ENCODE assay signal across 8 cellular contexts in genomic region chr19:38899447-38900219, GRCh38. TPM values are rescaled to one million over a fixed set of nuclear protein-coding genes. Genes with fewer than 3 reads are reported as not detected.
A peak's percentile ranks its signal among the peaks of the same experiment; 100 is the strongest.
DNase-seq lines count a peak whose midpoint lies in the region; ATAC-seq, FAIRE-seq and TF ChIP-seq lines count a peak whose summit lies in the region.

Gene NFKBIB, plus strand, starts transcription at chr19:38899969. Its CDS starts 64 bp downstream, at chr19:38900033.
Gene SIRT2, minus strand, starts transcription at chr19:38899618. Its CDS starts 97 bp downstream, at chr19:38899521.

- H3K36me3 ChIP-seq in HepG2 (replicated peaks in 1 of 2; ENCODE audit: control insufficient read depth in 1 of 2, insufficient read depth in 2 of 2, low read length in 2 of 2), result peaks cover 0 to under 1% of the 10 kb centered on the region in 2 experiments; a peak in 1 of 5 replicates

- ATAC-seq in GM19397 (IDR thresholded peaks at IDR 0.05; ENCODE audit: unreplicated experiment) (peak; percentile 89), HG03571 (IDR thresholded peaks at IDR 0.05; ENCODE audit: unreplicated experiment) (peak; percentile 86), HepG2 (peak; percentile 95)

- in situ Hi-C loops in HepG2 (cut with HindIII; ENCODE audit: extremely low pct_ligation_motif_present, low pct_unique_long_range_greater_than_20kb), result loop anchor here (25.0 kb wide), 1 partner anchor 162 kb away; the partner anchor contains the start of gene CAPN12

- H3K9me3 Mint-ChIP-seq in CD14-positive monocyte, result peaks cover 0 to 3% (median 0%) of the 10 kb centered on the region in 7 donors

- intact Hi-C loops in CD14-positive monocyte (cut with micrococcal nuclease), result loop anchor here (1.0 to 10.0 kb wide), 6 partner anchors 31 to 135 kb away; partner anchors contain the start of genes MRPS12 (in 2 of the 2), SARS2 (in 2 of the 2) and ECH1 (in 1 of the 2)
- intact Hi-C loops in HepG2 (cut with micrococcal nuclease; ENCODE audit: unreplicated experiment), result loop anchor here (2.0 kb wide), 1 partner anchor 49 kb away; no protein-coding TSS in a partner anchor

- peak within 1 kb of the TSS; percentile 73 to 87 (median 83) for H3K4me3 ChIP-seq in HepG2 (replicated peaks in 1 of 3; ENCODE audit: insufficient read depth in 1 of 3, low read depth in 2 of 3, low read length in 3 of 3)

- FAIRE-seq in HepG2 (lab: Jason Lieb, UNC), result peak; percentile 96

- H3K27ac ChIP-seq in HepG2 (ENCODE audit: extremely low read length, insufficient read depth, low read length), result peak within 1 kb of the TSS; percentile 73

- no peaks in the 10 kb centered on the region for H3K9me3 ChIP-seq in HepG2 (ENCODE audit: low read length)

- H3K27me3 Mint-ChIP-seq in CD14-positive monocyte (ENCODE audit: low read depth in 3 of 3), result peaks cover 0 to 1% (median 0%) of the 10 kb centered on the region in 3 donors

- DNase-seq in CD14-positive monocyte (ENCODE audit: low spot score), result peak; percentile 100
- peak; percentile 100 for DNase-seq in NCI-H82 (lab: John Stamatoyannopoulos, UW)
- peak; percentile 99 for DNase-seq in activated CD4-positive, alpha-beta T cell treated with anti-CD3 and anti-CD28 coated beads, Interleukin-2, amount 50 U/mL, for 48 hours
- peak; percentile 100 for DNase-seq in dermis microvascular lymphatic vessel endothelial cell (ENCODE audit: low read depth in 2 of 2)
- DNase-seq in HepG2 (ENCODE audit: low spot score), result peak; percentile 99
- peak; percentile 97 for DNase-seq in stimulated activated CD4-positive, alpha-beta T cell treated with anti-CD3 and anti-CD28 coated beads, Interleukin-4, amount 100 ng/mL, for 1 hour

- H3K9ac ChIP-seq in HepG2 (ENCODE audit: insufficient read depth, low read depth, low read length), result peak within 1 kb of the TSS; percentile 74

- no peak for TF ChIP-seq CTCF in CD14-positive monocyte (IDR thresholded peaks at IDR 0.05)
- peak; percentile 42 for TF ChIP-seq CTCF in HepG2 (CRISPR knock-in tag; IDR thresholded peaks at IDR 0.05)

- no TSS peak for BruUV-seq in HepG2 (replicated peaks; lab: Mats Ljungman, UMichigan)

- peaks cover 1% of the 10 kb centered on the region for H3K79me2 ChIP-seq in HepG2 (ENCODE audit: insufficient read depth, low read length)

- TF ChIP-seq POLR2A in HepG2 (IDR thresholded peaks at IDR 0.05; ENCODE audit: insufficient read depth in 1 of 2, low read depth in 2 of 2, low read length in 2 of 2), result peak in 1 of 2 experiments; percentile 59; a peak in 2 of 4 replicates

- peak within 1 kb of the TSS; percentile 94 for H3K4me2 ChIP-seq in HepG2 (ENCODE audit: low read depth, low read length)

- H3K4me1 ChIP-seq in HepG2 (ENCODE audit: insufficient read depth, low read length), result peaks cover 34% of the 10 kb centered on the region

- peak within 1 kb of the TSS; percentile 90 to 99 (median 97) for H3K27ac Mint-ChIP-seq in CD14-positive monocyte

- H2AFZ ChIP-seq in HepG2 (ENCODE audit: low read length), result no peak within 1 kb of the TSS

- no peaks in the 10 kb centered on the region; a peak in 1 of 5 replicates for H3K27me3 ChIP-seq in HepG2 (ENCODE audit: control insufficient read depth in 1 of 2, insufficient read depth in 2 of 2, low read length in 2 of 2)

- POLR2A ChIA-PET in HepG2 (lab: Yijun Ruan, JAX), result interaction anchor here (0.7 to 2.5 kb wide), 16 partner anchors 18 to 281 kb away, joined by 3 to 24 read pairs (median 4); partner anchors contain the start of genes ACTN4, ECH1, EIF3K and FBXO17

- 0% methylated on average over 4 of the region's 65 CpGs for WGBS in HepG2 (ENCODE audit: low lambda C conversion rate)

- H3K36me3 Mint-ChIP-seq in CD14-positive monocyte, result peaks cover 22 to 23% of the 10 kb centered on the region in 2 donors

- peak in 1 of 2 experiments; percentile 4; a peak in 1 of 4 replicates for TF ChIP-seq EP300 in HepG2 (IDR thresholded peaks at IDR 0.05; ENCODE audit: low read depth in 2 of 2, low read length in 2 of 2)
- 0 out of 2 replicates have a peak, but pooled peaks have one; percentile 21 for TF ChIP-seq EP300 in HepG2 (CRISPR knock-in tag; IDR thresholded peaks at IDR 0.05; ENCODE audit: borderline replicate concordance)

- H3K4me1 Mint-ChIP-seq in CD14-positive monocyte, result peaks cover 30% of the 10 kb centered on the region

- no peaks in the 10 kb centered on the region for H4K20me1 ChIP-seq in HepG2 (ENCODE audit: insufficient read depth, low read length)

- H3K4me3 Mint-ChIP-seq in CD14-positive monocyte, result peak within 1 kb of the TSS; percentile 90 to 91

- peak; percentile 15; the same call in 1 of the 2 replicates for TF ChIP-seq RAD21 in HepG2 (CRISPR knock-in tag; IDR thresholded peaks at IDR 0.05)

- CTCF ChIA-PET in HepG2 (lab: Yijun Ruan, JAX; ENCODE audit: low intra/inter-chr PET ratio, low total read pairs), result no interaction called here

TF ChIP-seq in HepG2, 621 proteins besides CTCF, POLR2A, EP300 and RAD21 (continues in another document):
- TF ChIP-seq SMAD3 (CRISPR knock-in tag; IDR thresholded peaks at IDR 0.05), result peak; percentile 74; the same call in 1 of the 2 replicates
- 0 out of 2 replicates have a peak, but pooled peaks have one; percentile 51 for TF ChIP-seq RFXANK (CRISPR knock-in tag; IDR thresholded peaks at IDR 0.05)

RNA-seq across cellular contexts. Expression of gene NFKBIB, which starts in this region (rescaled TPM):
- polyA plus RNA-seq in CD14-positive monocyte (1 to 10 TPM; 6.7 to 9.0 TPM), HepG2 (2011; rRNA removed) (8.6 and 11.5 TPM in 2 replicates)
- total RNA-seq in dermis microvascular lymphatic vessel endothelial cell (8.0 and 15.3 TPM in 2 replicates), HepG2 (2016; rRNA removed; fragmentation: Illumina TruSeq; extraction: Trizol) (13.8 and 14.9 TPM in 2 replicates)
- 3.8 and 4.6 TPM in 2 replicates for total RNA-seq in HepG2 (2016; cell fraction: cytosol; rRNA removed; fragmentation: Illumina TruSeq; extraction: Trizol; ENCODE audit: low read depth)
- 14.4 and 14.7 TPM in 2 replicates for total RNA-seq in HepG2 (2016; cell fraction: insoluble cytoplasmic fraction; rRNA removed; fragmentation: Illumina TruSeq; extraction: Trizol)
- total RNA-seq in HepG2 (2016; cell fraction: membrane; rRNA removed; fragmentation: Illumina TruSeq; extraction: Trizol), result 8.1 and 8.2 TPM in 2 replicates
- total RNA-seq in HepG2 (2016; cell fraction: nucleus; rRNA removed; fragmentation: Illumina TruSeq; extraction: Trizol), result 6.0 and 6.9 TPM in 2 replicates
- polyA plus RNA-seq in HepG2 (2011; cell fraction: cytosol; rRNA removed), result 9.7 and 14.5 TPM in 2 replicates
- polyA plus RNA-seq in HepG2 (2011; cell fraction: nucleus; rRNA removed), result 8.5 and 9.1 TPM in 2 replicates
- polyA plus RNA-seq in HepG2 (2012), result 7.8 and 10.7 TPM in 2 replicates
- polyA plus RNA-seq in HepG2 (2016; cell fraction: cytosol; fragmentation: Illumina TruSeq; extraction: Trizol; ENCODE audit: low read depth), result 6.7 and 8.7 TPM in 2 replicates
- polyA plus RNA-seq in HepG2 (2016; cell fraction: insoluble cytoplasmic fraction; fragmentation: Illumina TruSeq; extraction: Trizol; ENCODE audit: low read depth), result 19.6 and 21.5 TPM in 2 replicates
- polyA plus RNA-seq in HepG2 (2016; cell fraction: membrane; fragmentation: Illumina TruSeq; extraction: Trizol; ENCODE audit: low read depth), result 9.9 and 11.1 TPM in 2 replicates
- 13.5 and 16.3 TPM in 2 replicates for polyA plus RNA-seq in HepG2 (2016; cell fraction: nucleus; fragmentation: Illumina TruSeq; extraction: Trizol; ENCODE audit: insufficient read depth, low read depth)
- polyA minus RNA-seq in HepG2 (2011; rRNA and poly(A)+ RNA removed; ENCODE audit: low replicate concordance), result 5.6 and 6.0 TPM in 2 replicates
- 2.2 and 6.5 TPM in 2 replicates for polyA minus RNA-seq in HepG2 (2011; cell fraction: cytosol; rRNA and poly(A)+ RNA removed)
- polyA minus RNA-seq in HepG2 (2011; cell fraction: nucleus; rRNA and poly(A)+ RNA removed), result 1.2 and 1.9 TPM in 2 replicates

RNA-seq across cellular contexts. Expression of gene SIRT2, which starts in this region (rescaled TPM):
- polyA plus RNA-seq in CD14-positive monocyte (10 to 100 TPM; 57.5 to 64.3 TPM), HepG2 (2011; rRNA removed) (26.1 and 32.6 TPM in 2 replicates)
- total RNA-seq in dermis microvascular lymphatic vessel endothelial cell (62.3 and 105 TPM in 2 replicates), HepG2 (2016; rRNA removed; fragmentation: Illumina TruSeq; extraction: Trizol) (20.3 and 22.3 TPM in 2 replicates)
- 14.3 and 15.2 TPM in 2 replicates for total RNA-seq in HepG2 (2016; cell fraction: cytosol; rRNA removed; fragmentation: Illumina TruSeq; extraction: Trizol; ENCODE audit: low read depth)
- total RNA-seq in HepG2 (2016; cell fraction: insoluble cytoplasmic fraction; rRNA removed; fragmentation: Illumina TruSeq; extraction: Trizol), result 18.1 and 20.6 TPM in 2 replicates
- 24.1 and 28.8 TPM in 2 replicates for total RNA-seq in HepG2 (2016; cell fraction: membrane; rRNA removed; fragmentation: Illumina TruSeq; extraction: Trizol)
- total RNA-seq in HepG2 (2016; cell fraction: nucleus; rRNA removed; fragmentation: Illumina TruSeq; extraction: Trizol), result 10.5 and 13.7 TPM in 2 replicates
- 20.9 and 26.0 TPM in 2 replicates for polyA plus RNA-seq in HepG2 (2011; cell fraction: cytosol; rRNA removed)
- polyA plus RNA-seq in HepG2 (2011; cell fraction: nucleus; rRNA removed), result 54.3 and 54.9 TPM in 2 replicates
- 17.1 and 18.5 TPM in 2 replicates for polyA plus RNA-seq in HepG2 (2012)
- 19.1 and 22.5 TPM in 2 replicates for polyA plus RNA-seq in HepG2 (2016; cell fraction: cytosol; fragmentation: Illumina TruSeq; extraction: Trizol; ENCODE audit: low read depth)
- polyA plus RNA-seq in HepG2 (2016; cell fraction: insoluble cytoplasmic fraction; fragmentation: Illumina TruSeq; extraction: Trizol; ENCODE audit: low read depth), result 21.0 and 27.0 TPM in 2 replicates
- polyA plus RNA-seq in HepG2 (2016; cell fraction: membrane; fragmentation: Illumina TruSeq; extraction: Trizol; ENCODE audit: low read depth), result 29.2 and 29.4 TPM in 2 replicates
- 29.4 and 29.5 TPM in 2 replicates for polyA plus RNA-seq in HepG2 (2016; cell fraction: nucleus; fragmentation: Illumina TruSeq; extraction: Trizol; ENCODE audit: insufficient read depth, low read depth)
- 15.5 and 28.6 TPM in 2 replicates for polyA minus RNA-seq in HepG2 (2011; rRNA and poly(A)+ RNA removed; ENCODE audit: low replicate concordance)
- polyA minus RNA-seq in HepG2 (2011; cell fraction: cytosol; rRNA and poly(A)+ RNA removed), result 12.0 and 12.7 TPM in 2 replicates
- polyA minus RNA-seq in HepG2 (2011; cell fraction: nucleus; rRNA and poly(A)+ RNA removed), result 10.3 and 11.2 TPM in 2 replicates

Comparison
In these comparisons a context has a peak if more than half of its experiments do, and no peak if none do; other contexts are left out.
1. Peak in every context shown above with its lines: DNase-seq, ATAC-seq, H3K4me3 ChIP-seq and H3K27ac ChIP-seq.